In genomic region chr1:109040627-109041613, GRCh38 we compare ENCODE assay signal across 8 cellular contexts. TPM values are rescaled to one million over a fixed set of nuclear protein-coding genes. Genes with fewer than 3 reads are reported as not detected.
DNase-seq lines count a peak whose midpoint lies in the region; ATAC-seq and TF ChIP-seq lines count a peak whose summit lies in the region.

No MANE protein-coding gene starts in this region.

- H3K27me3 ChIP-seq in neuron (ENCODE audit: insufficient read depth, low read length): no peaks in the 10 kb centered on the region
- H3K27me3 ChIP-seq in aorta (ENCODE audit: control insufficient read depth in 1 of 2, insufficient read depth in 2 of 2, low read length in 1 of 2): no peaks in the 10 kb centered on the region

- peak; percentile 61 for DNase-seq in NCI-H82 (lab: John Stamatoyannopoulos, UW)
- DNase-seq in NCI-H82 treated with DMSO at 0.1 percent for 48 hours (lab: John Stamatoyannopoulos, UW; ENCODE audit: unreplicated experiment): no peak
- DNase-seq in HFFc6: no peak
- DNase-seq in NCI-H1092 treated with DMSO at 0.1 percent for 48 hours (lab: John Stamatoyannopoulos, UW): peak; percentile 27
- DNase-seq in activated naive CD4-positive, alpha-beta T cell treated with anti-CD3 and anti-CD28 coated beads for 36 hours: peak; percentile 34
- peak; percentile 30 for DNase-seq in globus pallidus (ENCODE audit: low spot score)
- DNase-seq in aorta: peak; percentile 52 to 81

- peak overlapping the region; percentile 19 to 44 for H3K27ac ChIP-seq in aorta (ENCODE audit: low read depth in 1 of 2, low read length in 2 of 2)

- H3K4me3 ChIP-seq in neuron (ENCODE audit: low read length): peak overlapping the region; percentile 96
- peak overlapping the region; percentile 58 to 88 for H3K4me3 ChIP-seq in aorta (ENCODE audit: low read length in 2 of 2)

- peak overlapping the region; percentile 85 for H2AFZ ChIP-seq in neuron (ENCODE audit: low read depth, low read length)

- H3K4me3 Mint-ChIP-seq in HFFc6: peak overlapping the region; percentile 94
- peak overlapping the region; percentile 73 for H3K4me3 Mint-ChIP-seq in activated naive CD4-positive, alpha-beta T cell treated with anti-CD3 and anti-CD28 coated beads for 36 hours

- no peaks in the 10 kb centered on the region for H3K9me3 ChIP-seq in neuron (ENCODE audit: low read length)
- H3K9me3 ChIP-seq in aorta (ENCODE audit: control insufficient read depth, low read length): no peaks in the 10 kb centered on the region

- intact Hi-C loops in activated naive CD4-positive, alpha-beta T cell treated with anti-CD3 and anti-CD28 coated beads for 36 hours (cut with micrococcal nuclease): loop anchor here (5.0 kb wide), 3 partner anchors 214 to 349 kb away; partner anchors contain the start of genes PRPF38B and PSRC1
- intact Hi-C loops in aorta (cut with DNase I): loop anchor here (2.0 to 5.0 kb wide), 3 partner anchors 36 to 60 kb away; partner anchors contain the start of genes TAF13 (in 1 of the 2) and TMEM167B (in 1 of the 2)

- peak overlapping the region; percentile 79 for H3K27ac Mint-ChIP-seq in HFFc6
- H3K27ac Mint-ChIP-seq in activated naive CD4-positive, alpha-beta T cell treated with anti-CD3 and anti-CD28 coated beads for 36 hours: no peak overlapping the region

- no peaks in the 10 kb centered on the region for H3K36me3 Mint-ChIP-seq in HFFc6 (ENCODE audit: low read depth)
- no peaks in the 10 kb centered on the region for H3K36me3 Mint-ChIP-seq in activated naive CD4-positive, alpha-beta T cell treated with anti-CD3 and anti-CD28 coated beads for 36 hours (ENCODE audit: low read depth)

- no peaks in the 10 kb centered on the region for H3K27me3 Mint-ChIP-seq in HFFc6 (ENCODE audit: insufficient read depth)
- no peaks in the 10 kb centered on the region for H3K27me3 Mint-ChIP-seq in activated naive CD4-positive, alpha-beta T cell treated with anti-CD3 and anti-CD28 coated beads for 36 hours (ENCODE audit: low read depth)

- H3K36me3 ChIP-seq in neuron (ENCODE audit: insufficient read depth, low read length): no peaks in the 10 kb centered on the region
- no peaks in the 10 kb centered on the region for H3K36me3 ChIP-seq in aorta (ENCODE audit: control insufficient read depth in 1 of 2, insufficient read depth in 2 of 2, low read length in 1 of 2)

- no peak for TF ChIP-seq CTCF in HFFc6 (IDR thresholded peaks at IDR 0.05)

- 1% methylated on average over 45 to 47 of the region's 47 CpGs for WGBS in aorta, 2 donors

- peaks cover 9% of the 10 kb centered on the region for H3K4me1 Mint-ChIP-seq in HFFc6 (ENCODE audit: low read depth)
- peaks cover 12% of the 10 kb centered on the region for H3K4me1 Mint-ChIP-seq in activated naive CD4-positive, alpha-beta T cell treated with anti-CD3 and anti-CD28 coated beads for 36 hours (ENCODE audit: low read depth)

- peak; percentile 71 for ATAC-seq in aorta (ENCODE audit: low FRiP score)

- CTCF ChIA-PET in activated naive CD4-positive, alpha-beta T cell treated with anti-CD3 and anti-CD28 coated beads for 36 hours (lab: Charles Lee): no interaction called here

- H3K4me1 ChIP-seq in neuron (ENCODE audit: insufficient read depth, low read length) (peaks cover 14% of the 10 kb centered on the region), aorta (ENCODE audit: control insufficient read depth in 1 of 2, insufficient read depth in 2 of 2, low read length in 2 of 2) (no peaks in the 10 kb centered on the region)

- no peaks in the 10 kb centered on the region for H3K9me3 Mint-ChIP-seq in HFFc6
- H3K9me3 Mint-ChIP-seq in activated naive CD4-positive, alpha-beta T cell treated with anti-CD3 and anti-CD28 coated beads for 36 hours: no peaks in the 10 kb centered on the region

RNA-seq across cellular contexts. Expression of gene WDR47, which starts 1.0 kb away (rescaled TPM):
- 10 to 100 TPM; 13.8 to 18.2 (median 17.5) TPM for total RNA-seq in HFFc6 (2021; fragmentation: NEBNext Ultra II Directional; extraction: Animal tissue kit (Norgen Biotek cat#: 25700))
- 1 to 10 TPM; 8.2 to 8.4 TPM for total RNA-seq in activated naive CD4-positive, alpha-beta T cell treated with anti-CD3 and anti-CD28 coated beads for 36 hours
- 10 to 100 TPM; 20.2 to 24.1 TPM for total RNA-seq in aorta
- polyA plus RNA-seq in aorta: 10 to 100 TPM in 1 of 2 donors, 1 to 10 TPM in 1; 5.6 to 10.5 TPM

RNA-seq across cellular contexts. Expression of gene TAF13, which starts 34.9 kb away (rescaled TPM):
- total RNA-seq in HFFc6 (2021; fragmentation: NEBNext Ultra II Directional; extraction: Animal tissue kit (Norgen Biotek cat#: 25700)): 100 to 1,000 TPM in 5 of 6 experiments, 10 to 100 TPM in 1; 94.3 to 150 (median 106) TPM
- 10 to 100 TPM; 20.1 to 23.7 TPM for total RNA-seq in activated naive CD4-positive, alpha-beta T cell treated with anti-CD3 and anti-CD28 coated beads for 36 hours
- total RNA-seq in aorta: 10 to 100 TPM; 40.7 to 71.2 TPM
- polyA plus RNA-seq in aorta: 100 to 1,000 TPM in 1 of 2 donors, 10 to 100 TPM in 1; 30.5 to 111 TPM

RNA-seq across cellular contexts. Expression of gene TMEM167B, which starts 49.6 kb away (rescaled TPM):
- 10 to 100 TPM; 48.0 to 58.6 (median 53.5) TPM for total RNA-seq in HFFc6 (2021; fragmentation: NEBNext Ultra II Directional; extraction: Animal tissue kit (Norgen Biotek cat#: 25700))
- total RNA-seq in activated naive CD4-positive, alpha-beta T cell treated with anti-CD3 and anti-CD28 coated beads for 36 hours: 10 to 100 TPM; 35.0 to 37.6 TPM
- total RNA-seq in aorta: 10 to 100 TPM; 42.2 to 43.2 TPM
- polyA plus RNA-seq in aorta: 10 to 100 TPM; 26.7 to 28.1 TPM

Comparison
In these comparisons a context has a peak if more than half of its experiments do, and no peak if none do; other contexts are left out.
1. DNase-seq: peak in NCI-H82 (single experiment), NCI-H1092 treated with DMSO at 0.1 percent for 48 hours (single experiment), activated naive CD4-positive, alpha-beta T cell treated with anti-CD3 and anti-CD28 coated beads for 36 hours (single experiment), globus pallidus (single experiment) and aorta (2 of 2); none in NCI-H82 treated with DMSO at 0.1 percent for 48 hours (single experiment) and HFFc6 (single experiment).